Comparison of ENCODE assay signal across 14 cellular contexts in the genomic region with DNA sequence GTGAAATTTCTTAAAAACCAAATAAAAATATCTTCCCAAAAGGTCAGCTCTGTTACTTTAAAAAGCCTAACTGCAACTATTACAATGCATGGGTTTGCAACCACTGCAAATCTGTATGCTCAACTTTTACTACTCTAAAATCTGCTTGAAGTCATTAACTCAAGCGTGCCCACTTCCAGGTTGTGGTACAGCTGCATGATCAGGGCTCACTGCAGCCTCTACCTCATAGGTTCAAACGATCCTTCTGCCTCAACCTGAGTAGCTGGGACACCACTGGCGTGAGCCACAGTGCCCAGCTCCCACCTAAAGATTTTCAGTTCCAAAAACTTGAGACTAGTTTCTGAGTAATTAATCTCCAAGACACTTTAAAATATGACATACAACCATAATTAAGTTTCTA. TPM values are rescaled to one million over a fixed set of nuclear protein-coding genes. Genes with fewer than 3 reads are reported as not detected.
DNase-seq lines count a peak whose midpoint lies in the region; ATAC-seq and TF ChIP-seq lines count a peak whose summit lies in the region.
"Had no signal": no experiment of that assay in that cellular context is flagged by ENCODE, and none has a peak within 500 bp of the region (broad histone marks: within the 10 kb centered on the region; RNA-seq: fewer than 3 reads in every experiment).

No MANE protein-coding gene starts in this region.

- H3K27ac Mint-ChIP-seq in activated naive CD4-positive, alpha-beta T cell treated with anti-CD3 and anti-CD28 coated beads for 36 hours: peak overlapping the region; percentile 80

- H3K9me3 ChIP-seq in SK-N-MC (ENCODE audit: low read depth, low read length): no peaks in the 10 kb centered on the region
- no peaks in the 10 kb centered on the region for H3K9me3 ChIP-seq in effector memory CD4-positive, alpha-beta T cell (ENCODE audit: control insufficient read depth, low read length)
- no peaks in the 10 kb centered on the region for H3K9me3 ChIP-seq in thoracic aorta
- H3K9me3 ChIP-seq: left ventricle myocardium inferior, thyroid gland had no signal

- CTCF ChIA-PET in activated naive CD4-positive, alpha-beta T cell treated with anti-CD3 and anti-CD28 coated beads for 36 hours (lab: Charles Lee): interaction anchor here (0.7 to 4.0 kb wide), 4 partner anchors 10 to 55 kb away, joined by 4 to 34 read pairs (median 21); a partner anchor contains a TSS

- H3K4me1 ChIP-seq in effector memory CD4-positive, alpha-beta T cell (ENCODE audit: control insufficient read depth, insufficient read depth, low read length, poor library complexity, severe bottlenecking): peaks cover 72% of the 10 kb centered on the region
- H3K4me1 ChIP-seq in thoracic aorta (ENCODE audit: control insufficient read depth in 1 of 2, low read depth in 2 of 2): peaks cover 79 to 97% of the 10 kb centered on the region in 2 donors

- H3K9ac ChIP-seq in SK-N-MC (ENCODE audit: insufficient read length): peak overlapping the region; percentile 14

- TF ChIP-seq CTCF in thoracic aorta (IDR thresholded peaks at IDR 0.05): no peak

- H3K4me3 ChIP-seq in SK-N-MC (no peak overlapping the region), thoracic aorta (peak overlapping the region; percentile 6)
- H3K4me3 ChIP-seq in effector memory CD4-positive, alpha-beta T cell (ENCODE audit: insufficient read depth, low read depth, low read length, poor library complexity, severe bottlenecking): peak overlapping the region; percentile 10
- H3K4me3 ChIP-seq: left ventricle myocardium inferior, thyroid gland had no signal

- H3K36me3 Mint-ChIP-seq in activated naive CD4-positive, alpha-beta T cell treated with anti-CD3 and anti-CD28 coated beads for 36 hours (ENCODE audit: low read depth): peaks cover 12% of the 10 kb centered on the region

- no peak overlapping the region for H3K27ac ChIP-seq in SK-N-MC
- H3K27ac ChIP-seq in effector memory CD4-positive, alpha-beta T cell (ENCODE audit: insufficient read depth, low read length, poor library complexity, severe bottlenecking): peak overlapping the region; percentile 58
- no peak overlapping the region for H3K27ac ChIP-seq in thoracic aorta
- H3K27ac ChIP-seq: left ventricle myocardium inferior, thyroid gland had no signal

- H3K27me3 ChIP-seq in effector memory CD4-positive, alpha-beta T cell (replicated peaks; ENCODE audit: control insufficient read depth, insufficient read depth, low read length, poor library complexity, severe bottlenecking): no peaks in the 10 kb centered on the region
- H3K27me3 ChIP-seq in thoracic aorta (replicated peaks; ENCODE audit: insufficient read depth): no peaks in the 10 kb centered on the region
- H3K27me3 ChIP-seq: thyroid gland had no signal

- H3K27me3 Mint-ChIP-seq in activated naive CD4-positive, alpha-beta T cell treated with anti-CD3 and anti-CD28 coated beads for 36 hours (ENCODE audit: low read depth): no peaks in the 10 kb centered on the region

- no peaks in the 10 kb centered on the region for H3K9me3 Mint-ChIP-seq in activated naive CD4-positive, alpha-beta T cell treated with anti-CD3 and anti-CD28 coated beads for 36 hours

- intact Hi-C loops in activated naive CD4-positive, alpha-beta T cell treated with anti-CD3 and anti-CD28 coated beads for 36 hours (cut with micrococcal nuclease): no loop called here

- peak; percentile 56 for DNase-seq in activated naive CD4-positive, alpha-beta T cell treated with anti-CD3 and anti-CD28 coated beads for 36 hours
- DNase-seq in activated naive CD4-positive, alpha-beta T cell (lab: John Stamatoyannopoulos, UW): no peak
- DNase-seq in SK-N-MC (ENCODE audit: low read depth, low spot score) (no peak), thoracic aorta (ENCODE audit: low spot score) (no peak), NOMO-1 (lab: John Stamatoyannopoulos, UW; ENCODE audit: unreplicated experiment in 2 of 2) (no peak)
- DNase-seq in effector memory CD4-positive, alpha-beta T cell: no peak
- DNase-seq: anterior cingulate cortex, left ventricle myocardium inferior, NCI-H345, posterior cingulate gyrus, thyroid gland had no signal

- no peak for ATAC-seq in thoracic aorta (ENCODE audit: insufficient number of reproducible peaks, low FRiP score, low read depth)
- ATAC-seq in HG02970 (IDR thresholded peaks at IDR 0.05; ENCODE audit: low FRiP score, unreplicated experiment): no peak
- no peak for ATAC-seq in GM21786 (IDR thresholded peaks at IDR 0.05; ENCODE audit: unreplicated experiment)

- peaks cover 83% of the 10 kb centered on the region for H3K4me1 Mint-ChIP-seq in activated naive CD4-positive, alpha-beta T cell treated with anti-CD3 and anti-CD28 coated beads for 36 hours (ENCODE audit: low read depth)

- H3K4me3 Mint-ChIP-seq in activated naive CD4-positive, alpha-beta T cell treated with anti-CD3 and anti-CD28 coated beads for 36 hours: peak overlapping the region; percentile 65

- H3K36me3 ChIP-seq in SK-N-MC (ENCODE audit: insufficient read depth, low read length) (peaks cover 6% of the 10 kb centered on the region), thoracic aorta (peaks cover 2% of the 10 kb centered on the region)
- peaks cover 13% of the 10 kb centered on the region for H3K36me3 ChIP-seq in effector memory CD4-positive, alpha-beta T cell (ENCODE audit: control insufficient read depth, insufficient read depth, low read length)
- H3K36me3 ChIP-seq: thyroid gland had no signal

RNA-seq across cellular contexts. Expression of a gene that starts 8.2 kb away (rescaled TPM):
- 10 to 100 TPM; 49.5 to 50.3 TPM for total RNA-seq in activated naive CD4-positive, alpha-beta T cell treated with anti-CD3 and anti-CD28 coated beads for 36 hours
- total RNA-seq in thoracic aorta: 10 to 100 TPM; 63.8 to 80.4 TPM

RNA-seq across cellular contexts. Expression of a gene that starts 19.8 kb away (rescaled TPM):
- 10 to 100 TPM; 32.7 to 34.0 TPM for total RNA-seq in activated naive CD4-positive, alpha-beta T cell treated with anti-CD3 and anti-CD28 coated beads for 36 hours
- total RNA-seq in thoracic aorta: 10 to 100 TPM; 29.1 to 30.3 TPM

RNA-seq across cellular contexts. Expression of a gene that starts 34.4 kb away (rescaled TPM):
- 10 to 100 TPM; 17.4 to 20.6 TPM for total RNA-seq in activated naive CD4-positive, alpha-beta T cell treated with anti-CD3 and anti-CD28 coated beads for 36 hours
- 10 to 100 TPM; 17.9 to 18.8 TPM for total RNA-seq in thoracic aorta
- total RNA-seq: M059J had no signal

RNA-seq across cellular contexts. Expression of a gene that starts 56.5 kb away (rescaled TPM):
- 1 to 10 TPM; 5.4 to 5.5 TPM for total RNA-seq in activated naive CD4-positive, alpha-beta T cell treated with anti-CD3 and anti-CD28 coated beads for 36 hours
- 1 to 10 TPM; 3.8 to 6.2 TPM for total RNA-seq in thoracic aorta
